ENCODE assay signal across 22 cellular contexts in genomic region chr1:145692785-145693443, GRCh38. TPM values are rescaled to one million over a fixed set of nuclear protein-coding genes. Genes with fewer than 3 reads are reported as not detected.
"Had no signal": no experiment of that assay in that cellular context is flagged by ENCODE, and none has a peak within 500 bp of the region (broad histone marks: within the 10 kb centered on the region; RNA-seq: fewer than 3 reads in every experiment).

No MANE protein-coding gene starts in this region.

- H3K36me3 Mint-ChIP-seq: memory B cell, WTC11 had no signal

- H3K4me3 Mint-ChIP-seq: activated CD8-positive, alpha-beta T cell treated with anti-CD3 and anti-CD28 coated beads, Interleukin-2, amount 10 ng/mL, durations not matched to agents 7 days and 5 days; central memory CD8-positive, alpha-beta T cell; memory B cell; WTC11 had no signal

- H3K9me3 ChIP-seq: ascending aorta, gastroesophageal sphincter, heart right ventricle, thyroid gland had no signal

- ATAC-seq: activated CD8-positive, alpha-beta T cell treated with anti-CD3 and anti-CD28 coated beads, Interleukin-2, amount 10 ng/mL, durations not matched to agents 7 days and 5 days; esophagus mucosa; gastroesophageal sphincter; heart right ventricle; left ventricle myocardium superior; WTC11 had no signal

- H3K27ac Mint-ChIP-seq: activated CD8-positive, alpha-beta T cell treated with anti-CD3 and anti-CD28 coated beads, Interleukin-2, amount 10 ng/mL, durations not matched to agents 7 days and 5 days; memory B cell; WTC11 had no signal

- H3K27me3 ChIP-seq: ascending aorta, gastroesophageal sphincter, heart right ventricle, thyroid gland had no signal

- H3K27me3 Mint-ChIP-seq: central memory CD8-positive, alpha-beta T cell had no signal

- H3K27ac ChIP-seq: ascending aorta, coronary artery, gastroesophageal sphincter, heart right ventricle, thyroid gland had no signal

- H3K9me3 Mint-ChIP-seq: central memory CD8-positive, alpha-beta T cell; memory B cell had no signal

- DNase-seq: activated CD4-positive, alpha-beta T cell treated with anti-CD3 and anti-CD28 coated beads for 4 hours; activated CD8-positive, alpha-beta memory T cell treated with anti-CD3 and anti-CD28 coated beads, Interleukin-2, amount 50 U/mL, for 48 hours; activated CD8-positive, alpha-beta T cell treated with anti-CD3 and anti-CD28 coated beads, Interleukin-2, amount 10 ng/mL, durations not matched to agents 7 days and 5 days; activated effector memory CD4-positive, alpha-beta T cell treated with anti-CD3 and anti-CD28 coated beads, Interleukin-2, amount 50 U/mL, for 16 hours; activated naive CD4-positive, alpha-beta T cell treated with anti-CD3 and anti-CD28 coated beads, Interleukin-2, amount 50 U/mL, for 16 hours; activated T-cell treated with anti-CD3 and anti-CD28 coated beads, Interleukin-2, amount 50 U/mL, for 48 hours; heart right ventricle; left ventricle myocardium superior; stimulated activated CD4-positive, alpha-beta T cell treated with anti-CD3 and anti-CD28 coated beads, Interleukin-2, amount 100 ng/mL, for 24 hours; stimulated activated naive CD4-positive, alpha-beta T cell treated with Interleukin-2 at 50 U/mL for 16 hours; thyroid gland had no signal

- H3K4me1 ChIP-seq: ascending aorta had no signal

- H3K4me3 ChIP-seq: ascending aorta, coronary artery, gastroesophageal sphincter, heart right ventricle, thyroid gland had no signal

- H3K36me3 ChIP-seq: ascending aorta, gastroesophageal sphincter, heart right ventricle, thyroid gland had no signal

RNA-seq across cellular contexts. Expression of gene PDZK1, which starts 14.3 kb away (rescaled TPM):
- total RNA-seq: ascending aorta, esophagus mucosa, left ventricle myocardium superior, subcutaneous adipose tissue had no signal

RNA-seq across cellular contexts. Expression of gene CD160, which starts 26.4 kb away (rescaled TPM):
- total RNA-seq: ascending aorta; esophagus mucosa; omental fat pad; posterior vena cava; subcutaneous adipose tissue; T-helper 2 cell treated with Interferon-gamma antibody and Interleukin-4, amounts not matched to agents 100 ng/mL and 5 ng/mL, for 36 hours; thyroid gland; WTC11 had no signal
